In the genomic region with DNA sequence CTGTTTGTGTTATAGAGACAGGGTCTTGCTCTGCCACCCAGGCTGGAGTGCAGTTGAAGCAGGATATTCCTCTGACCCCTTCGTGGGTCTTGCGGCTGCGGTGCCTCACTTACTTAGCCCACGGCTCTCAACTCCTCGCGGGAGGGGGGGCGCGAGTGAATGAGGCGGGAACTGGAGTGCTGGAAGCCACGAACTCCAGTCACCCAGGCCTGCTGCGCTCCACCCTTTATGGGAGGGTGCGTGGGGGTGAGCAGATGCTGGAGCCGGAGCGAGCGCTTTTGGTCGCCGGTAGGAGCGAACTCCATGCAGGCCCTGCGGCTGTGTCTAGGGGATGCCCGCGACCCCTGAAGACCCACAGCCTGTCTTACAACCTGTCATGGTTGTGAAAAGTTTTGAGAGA, we compare ENCODE assay signal across 1 cellular context.
TF ChIP-seq lines count a peak whose summit lies in the region.

No MANE protein-coding gene starts in this region.

TF ChIP-seq in GM23338, 12 proteins besides CTCF, POLR2A, EP300 and RAD21 (continued from another document):
- TF ChIP-seq, protein P1, sequence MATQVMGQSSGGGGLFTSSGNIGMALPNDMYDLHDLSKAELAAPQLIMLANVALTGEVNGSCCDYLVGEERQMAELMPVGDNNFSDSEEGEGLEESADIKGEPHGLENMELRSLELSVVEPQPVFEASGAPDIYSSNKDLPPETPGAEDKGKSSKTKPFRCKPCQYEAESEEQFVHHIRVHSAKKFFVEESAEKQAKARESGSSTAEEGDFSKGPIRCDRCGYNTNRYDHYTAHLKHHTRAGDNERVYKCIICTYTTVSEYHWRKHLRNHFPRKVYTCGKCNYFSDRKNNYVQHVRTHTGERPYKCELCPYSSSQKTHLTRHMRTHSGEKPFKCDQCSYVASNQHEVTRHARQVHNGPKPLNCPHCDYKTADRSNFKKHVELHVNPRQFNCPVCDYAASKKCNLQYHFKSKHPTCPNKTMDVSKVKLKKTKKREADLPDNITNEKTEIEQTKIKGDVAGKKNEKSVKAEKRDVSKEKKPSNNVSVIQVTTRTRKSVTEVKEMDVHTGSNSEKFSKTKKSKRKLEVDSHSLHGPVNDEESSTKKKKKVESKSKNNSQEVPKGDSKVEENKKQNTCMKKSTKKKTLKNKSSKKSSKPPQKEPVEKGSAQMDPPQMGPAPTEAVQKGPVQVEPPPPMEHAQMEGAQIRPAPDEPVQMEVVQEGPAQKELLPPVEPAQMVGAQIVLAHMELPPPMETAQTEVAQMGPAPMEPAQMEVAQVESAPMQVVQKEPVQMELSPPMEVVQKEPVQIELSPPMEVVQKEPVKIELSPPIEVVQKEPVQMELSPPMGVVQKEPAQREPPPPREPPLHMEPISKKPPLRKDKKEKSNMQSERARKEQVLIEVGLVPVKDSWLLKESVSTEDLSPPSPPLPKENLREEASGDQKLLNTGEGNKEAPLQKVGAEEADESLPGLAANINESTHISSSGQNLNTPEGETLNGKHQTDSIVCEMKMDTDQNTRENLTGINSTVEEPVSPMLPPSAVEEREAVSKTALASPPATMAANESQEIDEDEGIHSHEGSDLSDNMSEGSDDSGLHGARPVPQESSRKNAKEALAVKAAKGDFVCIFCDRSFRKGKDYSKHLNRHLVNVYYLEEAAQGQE (IDR thresholded peaks at IDR 0.05; ENCODE audit: unreplicated experiment), result no peak
- TF ChIP-seq, protein P2, sequence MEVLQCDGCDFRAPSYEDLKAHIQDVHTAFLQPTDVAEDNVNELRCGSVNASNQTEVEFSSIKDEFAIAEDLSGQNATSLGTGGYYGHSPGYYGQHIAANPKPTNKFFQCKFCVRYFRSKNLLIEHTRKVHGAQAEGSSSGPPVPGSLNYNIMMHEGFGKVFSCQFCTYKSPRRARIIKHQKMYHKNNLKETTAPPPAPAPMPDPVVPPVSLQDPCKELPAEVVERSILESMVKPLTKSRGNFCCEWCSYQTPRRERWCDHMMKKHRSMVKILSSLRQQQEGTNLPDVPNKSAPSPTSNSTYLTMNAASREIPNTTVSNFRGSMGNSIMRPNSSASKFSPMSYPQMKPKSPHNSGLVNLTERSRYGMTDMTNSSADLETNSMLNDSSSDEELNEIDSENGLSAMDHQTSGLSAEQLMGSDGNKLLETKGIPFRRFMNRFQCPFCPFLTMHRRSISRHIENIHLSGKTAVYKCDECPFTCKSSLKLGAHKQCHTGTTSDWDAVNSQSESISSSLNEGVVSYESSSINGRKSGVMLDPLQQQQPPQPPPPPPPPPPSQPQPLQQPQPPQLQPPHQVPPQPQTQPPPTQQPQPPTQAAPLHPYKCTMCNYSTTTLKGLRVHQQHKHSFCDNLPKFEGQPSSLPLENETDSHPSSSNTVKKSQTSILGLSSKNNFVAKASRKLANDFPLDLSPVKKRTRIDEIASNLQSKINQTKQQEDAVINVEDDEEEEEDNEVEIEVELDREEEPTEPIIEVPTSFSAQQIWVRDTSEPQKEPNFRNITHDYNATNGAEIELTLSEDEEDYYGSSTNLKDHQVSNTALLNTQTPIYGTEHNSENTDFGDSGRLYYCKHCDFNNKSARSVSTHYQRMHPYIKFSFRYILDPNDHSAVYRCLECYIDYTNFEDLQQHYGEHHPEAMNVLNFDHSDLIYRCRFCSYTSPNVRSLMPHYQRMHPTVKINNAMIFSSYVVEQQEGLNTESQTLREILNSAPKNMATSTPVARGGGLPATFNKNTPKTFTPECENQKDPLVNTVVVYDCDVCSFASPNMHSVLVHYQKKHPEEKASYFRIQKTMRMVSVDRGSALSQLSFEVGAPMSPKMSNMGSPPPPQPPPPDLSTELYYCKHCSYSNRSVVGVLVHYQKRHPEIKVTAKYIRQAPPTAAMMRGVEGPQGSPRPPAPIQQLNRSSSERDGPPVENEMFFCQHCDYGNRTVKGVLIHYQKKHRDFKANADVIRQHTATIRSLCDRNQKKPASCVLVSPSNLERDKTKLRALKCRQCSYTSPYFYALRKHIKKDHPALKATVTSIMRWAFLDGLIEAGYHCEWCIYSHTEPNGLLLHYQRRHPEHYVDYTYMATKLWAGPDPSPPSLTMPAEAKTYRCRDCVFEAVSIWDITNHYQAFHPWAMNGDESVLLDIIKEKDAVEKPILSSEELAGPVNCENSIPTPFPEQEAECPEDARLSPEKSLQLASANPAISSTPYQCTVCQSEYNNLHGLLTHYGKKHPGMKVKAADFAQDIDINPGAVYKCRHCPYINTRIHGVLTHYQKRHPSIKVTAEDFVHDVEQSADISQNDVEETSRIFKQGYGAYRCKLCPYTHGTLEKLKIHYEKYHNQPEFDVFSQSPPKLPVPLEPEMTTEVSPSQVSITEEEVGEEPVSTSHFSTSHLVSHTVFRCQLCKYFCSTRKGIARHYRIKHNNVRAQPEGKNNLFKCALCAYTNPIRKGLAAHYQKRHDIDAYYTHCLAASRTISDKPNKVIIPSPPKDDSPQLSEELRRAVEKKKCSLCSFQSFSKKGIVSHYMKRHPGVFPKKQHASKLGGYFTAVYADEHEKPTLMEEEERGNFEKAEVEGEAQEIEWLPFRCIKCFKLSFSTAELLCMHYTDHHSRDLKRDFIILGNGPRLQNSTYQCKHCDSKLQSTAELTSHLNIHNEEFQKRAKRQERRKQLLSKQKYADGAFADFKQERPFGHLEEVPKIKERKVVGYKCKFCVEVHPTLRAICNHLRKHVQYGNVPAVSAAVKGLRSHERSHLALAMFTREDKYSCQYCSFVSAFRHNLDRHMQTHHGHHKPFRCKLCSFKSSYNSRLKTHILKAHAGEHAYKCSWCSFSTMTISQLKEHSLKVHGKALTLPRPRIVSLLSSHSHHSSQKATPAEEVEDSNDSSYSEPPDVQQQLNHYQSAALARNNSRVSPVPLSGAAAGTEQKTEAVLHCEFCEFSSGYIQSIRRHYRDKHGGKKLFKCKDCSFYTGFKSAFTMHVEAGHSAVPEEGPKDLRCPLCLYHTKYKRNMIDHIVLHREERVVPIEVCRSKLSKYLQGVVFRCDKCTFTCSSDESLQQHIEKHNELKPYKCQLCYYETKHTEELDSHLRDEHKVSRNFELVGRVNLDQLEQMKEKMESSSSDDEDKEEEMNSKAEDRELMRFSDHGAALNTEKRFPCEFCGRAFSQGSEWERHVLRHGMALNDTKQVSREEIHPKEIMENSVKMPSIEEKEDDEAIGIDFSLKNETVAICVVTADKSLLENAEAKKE (CRISPR knock-in tag; IDR thresholded peaks at IDR 0.05), result no peak
- no peak for TF ChIP-seq STAT1 (IDR thresholded peaks at IDR 0.05; ENCODE audit: unreplicated experiment)
